ENCODE assay signal across 20 cellular contexts in genomic region chr20:50256577-50256976, GRCh38.
DNase-seq lines count a peak whose midpoint lies in the region; ATAC-seq and TF ChIP-seq lines count a peak whose summit lies in the region.
"Had no signal": no experiment of that assay in that cellular context is flagged by ENCODE, and none has a peak within 500 bp of the region (broad histone marks: within the 10 kb centered on the region; RNA-seq: fewer than 3 reads in every experiment).

No MANE protein-coding gene starts in this region.

- POLR2A ChIA-PET in HCT116 (lab: Charles Lee): interaction anchor here (0.8 to 1.4 kb wide), 3 partner anchors 9 to 66 kb away, joined by 3 to 5 read pairs (median 4); partner anchors contain the start of gene CEBPB

- H3K9me3 ChIP-seq in BE2C (no peaks in the 10 kb centered on the region), HCT116 (ENCODE audit: control insufficient read depth in 1 of 2, insufficient read depth in 1 of 2, low read depth in 1 of 2, low read length in 2 of 2) (no peaks in the 10 kb centered on the region), SJCRH30 (replicated peaks) (no peaks in the 10 kb centered on the region)
- H3K9me3 ChIP-seq: A549, colonic mucosa, uterus had no signal

- TF ChIP-seq RAD21 in HCT116 (IDR thresholded peaks at IDR 0.05; ENCODE audit: low read depth): no peak

- ATAC-seq in HCT116: peak; percentile 49; the same call in 1 of the 2 replicates
- no peak for ATAC-seq in GM18505 (IDR thresholded peaks at IDR 0.05; ENCODE audit: unreplicated experiment)
- no peak for ATAC-seq in GM18873 (IDR thresholded peaks at IDR 0.05; ENCODE audit: low FRiP score, unreplicated experiment)
- ATAC-seq: A549; activated T-helper 17 cell treated with anti-CD3 and anti-CD28 coated beads, Interleukin-2, amount 50 U/mL, for 72 hours had no signal

- H3K27me3 ChIP-seq in BE2C: no peaks in the 10 kb centered on the region
- no peaks in the 10 kb centered on the region for H3K27me3 ChIP-seq in HCT116 (ENCODE audit: insufficient read depth, low read length)
- no peaks in the 10 kb centered on the region for H3K27me3 ChIP-seq in SJCRH30
- H3K27me3 ChIP-seq: colonic mucosa, uterus had no signal

- no peak for TF ChIP-seq POLR2A in HCT116 (IDR thresholded peaks at IDR 0.05; ENCODE audit: borderline replicate concordance, extremely low read depth, insufficient read depth, insufficient read length)
- TF ChIP-seq POLR2A in GM18505 (IDR thresholded peaks at IDR 0.05; ENCODE audit: borderline replicate concordance, extremely low read depth, insufficient read depth, insufficient read length): no peak

- BruUV-seq in HCT116 (replicated peaks; lab: Mats Ljungman, UMichigan): no TSS peak

- no peak overlapping the region for H3K9ac ChIP-seq in HCT116 (ENCODE audit: low read length)

- H3K36me3 ChIP-seq in BE2C: no peaks in the 10 kb centered on the region
- no peaks in the 10 kb centered on the region for H3K36me3 ChIP-seq in HCT116 (ENCODE audit: control insufficient read depth in 1 of 2, insufficient read depth in 2 of 2, low read length in 2 of 2)
- H3K36me3 ChIP-seq in SJCRH30: no peaks in the 10 kb centered on the region
- H3K36me3 ChIP-seq: colonic mucosa, uterus had no signal

- intact Hi-C loops in HCT116 (cut with micrococcal nuclease): no loop called here

- DNase-seq in BE2C (peak; percentile 65), HCT116 (ENCODE audit: low read depth, low spot score) (no peak), SJCRH30 (peak; percentile 85 to 90), iPS-NIHi11 (ENCODE audit: low spot score) (peak; percentile 48), DMS 273 (lab: John Stamatoyannopoulos, UW; ENCODE audit: unreplicated experiment) (no peak), cerebellar nuclear complex (lab: John Stamatoyannopoulos, UW) (no peak)
- DNase-seq: activated CD4-positive, alpha-beta T cell treated with anti-CD3 and anti-CD28 coated beads for 48 hours; activated naive CD8-positive, alpha-beta T cell treated with anti-CD3 and anti-CD28 coated beads for 36 hours; colonic mucosa; GOT3; mammary epithelial cell; NCI-H1105; NCI-H524; substantia nigra; T-helper 1 cell; uterus had no signal

- H3K4me1 ChIP-seq in BE2C (peaks cover 4% of the 10 kb centered on the region; the same call in 1 of the 2 replicates), HCT116 (ENCODE audit: control insufficient read depth in 1 of 2, insufficient read depth in 2 of 2, low read length in 2 of 2) (peaks cover 16 to 42% of the 10 kb centered on the region in 2 experiments), SJCRH30 (no peaks in the 10 kb centered on the region)
- H3K4me1 ChIP-seq: uterus had no signal

- RAD21 ChIA-PET in HCT116 (lab: Charles Lee; ENCODE audit: low non-redundant PET in 1 of 2, low total read pairs in 2 of 2, uncharacterized antibody in 2 of 2, unreplicated experiment in 2 of 2): no interaction called here

- TF ChIP-seq CTCF in BE2C (IDR thresholded peaks at IDR 0.05; ENCODE audit: low read depth, low read length) (peak; percentile 11; the same call in 1 of the 2 replicates), HCT116 (IDR thresholded peaks at IDR 0.05 in 2 of 3, conservative IDR thresholded peaks at IDR 0.05 in 1 of 3; ENCODE audit: borderline replicate concordance in 1 of 3, insufficient read depth in 1 of 3, low read depth in 2 of 3, low read length in 2 of 3) (no peak)

- H3K27ac ChIP-seq in HCT116 (ENCODE audit: low read depth, low read length): no peak overlapping the region
- no peak overlapping the region for H3K27ac ChIP-seq in SJCRH30
- H3K27ac ChIP-seq: colonic mucosa, uterus had no signal

- peak overlapping the region; percentile 16; the same call in 1 of the 2 replicates for H3K4me2 ChIP-seq in HCT116 (ENCODE audit: low read length)
- H3K4me2 ChIP-seq: A549 had no signal

- H2AFZ ChIP-seq in HCT116 (ENCODE audit: low read depth, low read length, poor library complexity, severe bottlenecking): peak overlapping the region; percentile 19

- no peaks in the 10 kb centered on the region for H3K9me2 ChIP-seq in HCT116 (ENCODE audit: insufficient read depth)

- H3K79me2 ChIP-seq in HCT116 (ENCODE audit: insufficient read depth, low read length): no peaks in the 10 kb centered on the region

- H3K4me3 ChIP-seq in BE2C (ENCODE audit: low read depth, low read length): no peak overlapping the region
- H3K4me3 ChIP-seq in HCT116 (replicated peaks in 1 of 2; ENCODE audit: low read depth in 1 of 2, low read length in 2 of 2): no peak overlapping the region
- no peak overlapping the region for H3K4me3 ChIP-seq in SJCRH30
- H3K4me3 ChIP-seq: A549, colonic mucosa, uterus had no signal

- H4K20me1 ChIP-seq in HCT116 (ENCODE audit: insufficient read depth): no peaks in the 10 kb centered on the region

- CTCF ChIA-PET in HCT116 (lab: Charles Lee): interaction anchor here (0.9 kb wide), 1 partner anchor 11 kb away, joined by 3 read pairs; no protein-coding TSS in a partner anchor

TF ChIP-seq in HCT116, 20 proteins besides CTCF, POLR2A, EP300 and RAD21:
- TF ChIP-seq ZBTB33 (IDR thresholded peaks at IDR 0.05; ENCODE audit: extremely low read depth, insufficient replicate concordance, low read length) (no peak), MAX (IDR thresholded peaks at IDR 0.05) (no peak), ATF3 (IDR thresholded peaks at IDR 0.05) (no peak), JUND (IDR thresholded peaks at IDR 0.05) (no peak), FOSL1 (IDR thresholded peaks at IDR 0.05; ENCODE audit: low read depth) (no peak), CBX3 (IDR thresholded peaks at IDR 0.05; ENCODE audit: low read depth) (no peak), SP1 (IDR thresholded peaks at IDR 0.05; ENCODE audit: low read depth) (no peak), TCF7L2 (IDR thresholded peaks at IDR 0.05; ENCODE audit: borderline replicate concordance, extremely low read depth, insufficient read depth, insufficient read length) (no peak), ELF1 (IDR thresholded peaks at IDR 0.05; ENCODE audit: borderline replicate concordance, low read depth) (no peak), ZFX (IDR thresholded peaks at IDR 0.05) (no peak), YY1 (IDR thresholded peaks at IDR 0.05; ENCODE audit: extremely low read depth, insufficient replicate concordance, low read depth, low read length) (no peak), SIN3A (IDR thresholded peaks at IDR 0.05; ENCODE audit: low read depth) (no peak), CEBPB (IDR thresholded peaks at IDR 0.05; ENCODE audit: low read depth) (no peak), EZH2phosphoT487 (IDR thresholded peaks at IDR 0.05; ENCODE audit: borderline replicate concordance) (no peak), EZH2 (IDR thresholded peaks at IDR 0.05) (no peak), SRF (IDR thresholded peaks at IDR 0.05; ENCODE audit: low read depth) (no peak), REST (IDR thresholded peaks at IDR 0.05; ENCODE audit: low read depth) (no peak), ZNF274 (IDR thresholded peaks at IDR 0.05; ENCODE audit: low read depth, low read length) (no peak)

Comparison
In these comparisons a context has a peak if more than half of its experiments do, and no peak if none do; other contexts are left out.
1. DNase-seq: peak in BE2C (single experiment), SJCRH30 (2 of 2) and iPS-NIHi11 (single experiment); none in HCT116 (single experiment), DMS 273 (single experiment) and cerebellar nuclear complex (0 of 2).